ENCODE assay signal across 17 cellular contexts in genomic region chr11:82930734-82931133, GRCh38. TPM values are rescaled to one million over a fixed set of nuclear protein-coding genes. Genes with fewer than 3 reads are reported as not detected.
DNase-seq lines count a peak whose midpoint lies in the region; ATAC-seq and TF ChIP-seq lines count a peak whose summit lies in the region.
"Had no signal": no experiment of that assay in that cellular context is flagged by ENCODE, and none has a peak within 500 bp of the region (broad histone marks: within the 10 kb centered on the region; RNA-seq: fewer than 3 reads in every experiment).

No MANE protein-coding gene starts in this region.

- H3K27me3 ChIP-seq in CD8-positive, alpha-beta T cell (ENCODE audit: insufficient read depth, low read length) = no peaks in the 10 kb centered on the region
- no peaks in the 10 kb centered on the region for H3K27me3 ChIP-seq in SU-DHL-6 (ENCODE audit: low read length)
- H3K27me3 ChIP-seq: BLaER1 had no signal

- no peaks in the 10 kb centered on the region for H3K9me3 Mint-ChIP-seq in CD8-positive, alpha-beta T cell
- no peaks in the 10 kb centered on the region for H3K9me3 Mint-ChIP-seq in naive B cell
- H3K9me3 Mint-ChIP-seq: CD4-positive, alpha-beta memory T cell; H9 had no signal

- peaks cover 54% of the 10 kb centered on the region for H3K4me1 Mint-ChIP-seq in CD8-positive, alpha-beta T cell (ENCODE audit: low read depth)
- peaks cover 33 to 67% (median 38%) of the 10 kb centered on the region in 3 donors for H3K4me1 Mint-ChIP-seq in naive B cell
- H3K4me1 Mint-ChIP-seq: H9 had no signal

- POLR2A ChIA-PET in CD8-positive, alpha-beta T cell (lab: Charles Lee) = interaction anchor here (0.7 to 1.4 kb wide), 5 partner anchors 11 to 142 kb away, joined by 3 to 4 read pairs (median 4); partner anchors contain the start of gene PRCP

- H3K9me3 ChIP-seq in CD8-positive, alpha-beta T cell (ENCODE audit: low read length) = no peaks in the 10 kb centered on the region
- H3K9me3 ChIP-seq in SU-DHL-6 (ENCODE audit: insufficient read depth, low read length) = no peaks in the 10 kb centered on the region
- H3K9me3 ChIP-seq: BLaER1 had no signal

- H2AFZ ChIP-seq in SU-DHL-6 (ENCODE audit: low read depth, low read length, severe bottlenecking) = peak overlapping the region; percentile 4
- H2AFZ ChIP-seq: PC-9 had no signal

- intact Hi-C loops in CD8-positive, alpha-beta T cell (cut with DNase I, micrococcal nuclease) = no loop called here

- no peak overlapping the region for H3K4me3 Mint-ChIP-seq in CD8-positive, alpha-beta T cell
- peak overlapping the region; percentile 18 to 81 (median 49) for H3K4me3 Mint-ChIP-seq in naive B cell
- H3K4me3 Mint-ChIP-seq: CD4-positive, alpha-beta memory T cell; H9 had no signal

- no peaks in the 10 kb centered on the region for H3K9me2 ChIP-seq in SU-DHL-6 (replicated peaks; ENCODE audit: insufficient read depth, low read length)

- H3K27me3 Mint-ChIP-seq in CD8-positive, alpha-beta T cell (ENCODE audit: low read depth) = no peaks in the 10 kb centered on the region
- no peaks in the 10 kb centered on the region for H3K27me3 Mint-ChIP-seq in naive B cell
- H3K27me3 Mint-ChIP-seq: CD4-positive, alpha-beta memory T cell had no signal

- TF ChIP-seq CTCF in CD8-positive, alpha-beta T cell (IDR thresholded peaks at IDR 0.05) = no peak
- TF ChIP-seq CTCF in SU-DHL-6 (IDR thresholded peaks at IDR 0.05; ENCODE audit: insufficient read depth, low read length, poor library complexity, severe bottlenecking) = no peak

- peak overlapping the region; percentile 94 for H3K4me2 ChIP-seq in SU-DHL-6 (ENCODE audit: low read depth, low read length, poor library complexity, severe bottlenecking)
- H3K4me2 ChIP-seq: BLaER1, PC-9 had no signal

- peaks cover 40% of the 10 kb centered on the region for H3F3A ChIP-seq in SU-DHL-6 (ENCODE audit: insufficient read depth)

- no peak overlapping the region for H3K4me3 ChIP-seq in CD8-positive, alpha-beta T cell (ENCODE audit: low read depth, low read length)
- peak overlapping the region; percentile 32 for H3K4me3 ChIP-seq in SU-DHL-6 (ENCODE audit: insufficient read depth, low read length, poor library complexity, severe bottlenecking)
- H3K4me3 ChIP-seq: BLaER1, PC-9 had no signal

- no peak overlapping the region for H3K27ac ChIP-seq in CD8-positive, alpha-beta T cell (ENCODE audit: low read depth, low read length)
- H3K27ac ChIP-seq in SU-DHL-6 (ENCODE audit: low read depth, low read length) = peak overlapping the region; percentile 98
- H3K27ac ChIP-seq: BLaER1, PC-9 had no signal

- no peak for DNase-seq in CD8-positive, alpha-beta T cell
- no peak for DNase-seq in naive B cell
- DNase-seq: Calu3; CD4-positive, alpha-beta memory T cell; EL; H9; NCI-H1694 treated with DMSO at 0.1 percent for 48 hours; NCI-H2107; NCI-H510A; NCI-H774; PC-9 had no signal

- H3K36me3 Mint-ChIP-seq in CD8-positive, alpha-beta T cell = no peaks in the 10 kb centered on the region
- H3K36me3 Mint-ChIP-seq in naive B cell = peaks cover 0 to 8% of the 10 kb centered on the region in 2 donors
- H3K36me3 Mint-ChIP-seq: CD4-positive, alpha-beta memory T cell had no signal

- peaks cover 43% of the 10 kb centered on the region for H3K4me1 ChIP-seq in CD8-positive, alpha-beta T cell (ENCODE audit: insufficient read depth, low read length)
- H3K4me1 ChIP-seq: BLaER1 had no signal

- peak overlapping the region; percentile 59 for H3K9ac ChIP-seq in SU-DHL-6 (ENCODE audit: low read length)
- H3K9ac ChIP-seq: BLaER1 had no signal

- H3K27ac Mint-ChIP-seq in CD8-positive, alpha-beta T cell = peak overlapping the region; percentile 14
- H3K27ac Mint-ChIP-seq in naive B cell = peak overlapping the region; percentile 42 to 95 (median 84)
- H3K27ac Mint-ChIP-seq: CD4-positive, alpha-beta memory T cell; H9 had no signal

- CTCF ChIA-PET in CD8-positive, alpha-beta T cell (lab: Charles Lee) = interaction anchor here (0.7 to 1.7 kb wide), 7 partner anchors 11 to 59 kb away, joined by 3 to 6 read pairs (median 3); no protein-coding TSS in a partner anchor

- peaks cover 3% of the 10 kb centered on the region; the same call in 1 of the 2 replicates for H3K79me2 ChIP-seq in SU-DHL-6 (ENCODE audit: insufficient read depth, low read length)

- ATAC-seq in CD8-positive, alpha-beta T cell = no peak
- peak; percentile 6 for ATAC-seq in HG03103 (IDR thresholded peaks at IDR 0.05; ENCODE audit: low read depth, unreplicated experiment)
- no peak for ATAC-seq in naive B cell (ENCODE audit: low read depth in 2 of 2)
- no peak for ATAC-seq in HG02763 (IDR thresholded peaks at IDR 0.05; ENCODE audit: unreplicated experiment)
- ATAC-seq in GM19467 (IDR thresholded peaks at IDR 0.05; ENCODE audit: unreplicated experiment) = no peak
- no peak for ATAC-seq in HG03378 (IDR thresholded peaks at IDR 0.05; ENCODE audit: unreplicated experiment)

- H4K20me1 ChIP-seq in SU-DHL-6 (ENCODE audit: low read depth, low read length) = no peaks in the 10 kb centered on the region
- H4K20me1 ChIP-seq: BLaER1 had no signal

- no peaks in the 10 kb centered on the region for H3K36me3 ChIP-seq in CD8-positive, alpha-beta T cell (ENCODE audit: insufficient read depth, low read length)
- peaks cover 36% of the 10 kb centered on the region; the same call in 1 of the 2 replicates for H3K36me3 ChIP-seq in SU-DHL-6 (ENCODE audit: low read length)

RNA-seq across cellular contexts. Expression of gene DDIAS, which starts 29.2 kb away (rescaled TPM):
- 1 to 10 TPM; 1.5 to 2.3 TPM for total RNA-seq in CD8-positive, alpha-beta T cell
- polyA plus RNA-seq in naive B cell (ENCODE audit: low read depth in 6 of 6) = 1 to 10 TPM; 3.9 to 9.9 (median 7.8) TPM

RNA-seq across cellular contexts. Expression of gene PRCP, which starts 30.5 kb away (rescaled TPM):
- total RNA-seq in CD8-positive, alpha-beta T cell = 10 to 100 TPM; 23.9 to 27.8 TPM
- polyA plus RNA-seq in naive B cell (ENCODE audit: low read depth in 6 of 6) = 100 to 1,000 TPM; 133 to 176 (median 152) TPM
